Comparison of ENCODE assay signal across 2 cellular contexts in the genomic region with DNA sequence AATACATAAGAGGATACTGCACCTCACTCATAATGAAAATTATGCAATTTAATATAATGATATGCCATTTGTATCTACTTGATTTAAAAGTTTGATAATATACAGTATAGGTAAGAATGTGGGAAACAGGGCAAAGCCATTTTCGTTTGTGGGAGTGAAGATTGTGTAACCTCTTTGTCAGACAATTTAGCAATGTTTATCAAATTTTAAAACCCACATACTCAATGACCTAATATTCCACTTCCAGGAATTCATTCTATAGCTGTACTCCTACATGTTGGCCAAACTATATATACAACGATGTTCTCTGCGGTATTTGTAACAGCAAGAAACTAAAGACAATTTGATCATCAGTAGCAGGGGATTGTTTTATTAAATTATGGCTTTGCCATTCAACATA.
TF ChIP-seq lines count a peak whose summit lies in the region.

No MANE protein-coding gene starts in this region.

TF ChIP-seq in HCT116, 20 proteins besides CTCF, POLR2A, EP300 and RAD21:
- TF ChIP-seq TCF7L2 (IDR thresholded peaks at IDR 0.05; ENCODE audit: borderline replicate concordance, extremely low read depth, insufficient read depth, insufficient read length) (no peak), SP1 (IDR thresholded peaks at IDR 0.05; ENCODE audit: low read depth) (no peak), EZH2phosphoT487 (IDR thresholded peaks at IDR 0.05; ENCODE audit: borderline replicate concordance) (no peak), CBX3 (IDR thresholded peaks at IDR 0.05; ENCODE audit: low read depth) (no peak), MAX (IDR thresholded peaks at IDR 0.05) (no peak), JUND (IDR thresholded peaks at IDR 0.05) (no peak), SRF (IDR thresholded peaks at IDR 0.05; ENCODE audit: low read depth) (no peak), ATF3 (IDR thresholded peaks at IDR 0.05) (no peak), CEBPB (IDR thresholded peaks at IDR 0.05; ENCODE audit: low read depth) (no peak), YY1 (IDR thresholded peaks at IDR 0.05; ENCODE audit: extremely low read depth, insufficient replicate concordance, low read depth, low read length) (no peak), FOSL1 (IDR thresholded peaks at IDR 0.05; ENCODE audit: low read depth) (no peak), ELF1 (IDR thresholded peaks at IDR 0.05; ENCODE audit: borderline replicate concordance, low read depth) (no peak), ZNF274 (IDR thresholded peaks at IDR 0.05; ENCODE audit: low read depth, low read length) (no peak), EGR1 (IDR thresholded peaks at IDR 0.05; ENCODE audit: low read depth) (no peak), POLR2AphosphoS5 (IDR thresholded peaks at IDR 0.05; ENCODE audit: low read depth, low read length) (no peak), ZFX (IDR thresholded peaks at IDR 0.05) (no peak)
- TF ChIP-seq, protein P1, sequence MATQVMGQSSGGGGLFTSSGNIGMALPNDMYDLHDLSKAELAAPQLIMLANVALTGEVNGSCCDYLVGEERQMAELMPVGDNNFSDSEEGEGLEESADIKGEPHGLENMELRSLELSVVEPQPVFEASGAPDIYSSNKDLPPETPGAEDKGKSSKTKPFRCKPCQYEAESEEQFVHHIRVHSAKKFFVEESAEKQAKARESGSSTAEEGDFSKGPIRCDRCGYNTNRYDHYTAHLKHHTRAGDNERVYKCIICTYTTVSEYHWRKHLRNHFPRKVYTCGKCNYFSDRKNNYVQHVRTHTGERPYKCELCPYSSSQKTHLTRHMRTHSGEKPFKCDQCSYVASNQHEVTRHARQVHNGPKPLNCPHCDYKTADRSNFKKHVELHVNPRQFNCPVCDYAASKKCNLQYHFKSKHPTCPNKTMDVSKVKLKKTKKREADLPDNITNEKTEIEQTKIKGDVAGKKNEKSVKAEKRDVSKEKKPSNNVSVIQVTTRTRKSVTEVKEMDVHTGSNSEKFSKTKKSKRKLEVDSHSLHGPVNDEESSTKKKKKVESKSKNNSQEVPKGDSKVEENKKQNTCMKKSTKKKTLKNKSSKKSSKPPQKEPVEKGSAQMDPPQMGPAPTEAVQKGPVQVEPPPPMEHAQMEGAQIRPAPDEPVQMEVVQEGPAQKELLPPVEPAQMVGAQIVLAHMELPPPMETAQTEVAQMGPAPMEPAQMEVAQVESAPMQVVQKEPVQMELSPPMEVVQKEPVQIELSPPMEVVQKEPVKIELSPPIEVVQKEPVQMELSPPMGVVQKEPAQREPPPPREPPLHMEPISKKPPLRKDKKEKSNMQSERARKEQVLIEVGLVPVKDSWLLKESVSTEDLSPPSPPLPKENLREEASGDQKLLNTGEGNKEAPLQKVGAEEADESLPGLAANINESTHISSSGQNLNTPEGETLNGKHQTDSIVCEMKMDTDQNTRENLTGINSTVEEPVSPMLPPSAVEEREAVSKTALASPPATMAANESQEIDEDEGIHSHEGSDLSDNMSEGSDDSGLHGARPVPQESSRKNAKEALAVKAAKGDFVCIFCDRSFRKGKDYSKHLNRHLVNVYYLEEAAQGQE (IDR thresholded peaks at IDR 0.05; ENCODE audit: low read depth) = no peak
- TF ChIP-seq, protein P2, sequence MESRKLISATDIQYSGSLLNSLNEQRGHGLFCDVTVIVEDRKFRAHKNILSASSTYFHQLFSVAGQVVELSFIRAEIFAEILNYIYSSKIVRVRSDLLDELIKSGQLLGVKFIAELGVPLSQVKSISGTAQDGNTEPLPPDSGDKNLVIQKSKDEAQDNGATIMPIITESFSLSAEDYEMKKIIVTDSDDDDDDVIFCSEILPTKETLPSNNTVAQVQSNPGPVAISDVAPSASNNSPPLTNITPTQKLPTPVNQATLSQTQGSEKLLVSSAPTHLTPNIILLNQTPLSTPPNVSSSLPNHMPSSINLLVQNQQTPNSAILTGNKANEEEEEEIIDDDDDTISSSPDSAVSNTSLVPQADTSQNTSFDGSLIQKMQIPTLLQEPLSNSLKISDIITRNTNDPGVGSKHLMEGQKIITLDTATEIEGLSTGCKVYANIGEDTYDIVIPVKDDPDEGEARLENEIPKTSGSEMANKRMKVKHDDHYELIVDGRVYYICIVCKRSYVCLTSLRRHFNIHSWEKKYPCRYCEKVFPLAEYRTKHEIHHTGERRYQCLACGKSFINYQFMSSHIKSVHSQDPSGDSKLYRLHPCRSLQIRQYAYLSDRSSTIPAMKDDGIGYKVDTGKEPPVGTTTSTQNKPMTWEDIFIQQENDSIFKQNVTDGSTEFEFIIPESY (IDR thresholded peaks at IDR 0.05; ENCODE audit: extremely low read depth, insufficient replicate concordance, low read length) = no peak

TF ChIP-seq in K562, 482 proteins besides CTCF, POLR2A, EP300 and RAD21 (continues in another document):
- TF ChIP-seq EP400 (IDR thresholded peaks at IDR 0.05) (0 out of 2 replicates have a peak, but pooled peaks have one; percentile 13), RBBP5 (IDR thresholded peaks at IDR 0.05; ENCODE audit: borderline replicate concordance, insufficient read depth, low read length, poor library complexity, severe bottlenecking) (no peak), ATF3 (IDR thresholded peaks at IDR 0.05) (peak; percentile 61; the same call in 1 of the 2 replicates), ATF3 (CRISPR knock-in tag; conservative IDR thresholded peaks at IDR 0.05) (no peak), SMC3 (conservative IDR thresholded peaks at IDR 0.05; ENCODE audit: insufficient read depth, low read depth, low read length) (no peak), HDAC3 (IDR thresholded peaks at IDR 0.05; ENCODE audit: borderline replicate concordance, partially characterized antibody) (peak; percentile 45), KDM1A (IDR thresholded peaks at IDR 0.05) (no peak), DDX20 (tag; IDR thresholded peaks at IDR 0.05; ENCODE audit: low read depth) (peak; percentile 37; the same call in 1 of the 2 replicates), RCOR1 (IDR thresholded peaks at IDR 0.05; ENCODE audit: borderline replicate concordance in 1 of 2, low read depth in 2 of 2, low read length in 2 of 2) (peak in 1 of 2 experiments; percentile 37; a peak in 1 of 4 replicates), ZNF717 (CRISPR knock-in tag; IDR thresholded peaks at IDR 0.05) (no peak), SIN3B (IDR thresholded peaks at IDR 0.05; ENCODE audit: low read depth) (no peak), PHTF2 (CRISPR knock-in tag; IDR thresholded peaks at IDR 0.05) (no peak), CCNT2 (IDR thresholded peaks at IDR 0.05; ENCODE audit: borderline replicate concordance, extremely low read depth, insufficient read length, low read depth, low read length) (peak; percentile 46), TCF3 (CRISPR knock-in tag; IDR thresholded peaks at IDR 0.05) (peak; percentile 22; the same call in 1 of the 2 replicates), KLF16 (IDR thresholded peaks at IDR 0.05) (peak; percentile 35; the same call in 1 of the 2 replicates), JUND (IDR thresholded peaks at IDR 0.05; ENCODE audit: borderline replicate concordance, low read depth, low read length) (peak; percentile 55; the same call in 1 of the 2 replicates), JUND (tag; IDR thresholded peaks at IDR 0.05; ENCODE audit: borderline replicate concordance, low read depth, low read length) (peak; percentile 65; the same call in 1 of the 3 replicates), CBFA2T2 (conservative IDR thresholded peaks at IDR 0.05) (peak; percentile 2; the same call in 1 of the 2 replicates), CBFA2T3 (IDR thresholded peaks at IDR 0.05) (0 out of 2 replicates have a peak, but pooled peaks have one; percentile 29), BACH1 (tag; IDR thresholded peaks at IDR 0.05) (peak; percentile 31; the same call in 1 of the 2 replicates), THRAP3 (IDR thresholded peaks at IDR 0.05; ENCODE audit: borderline replicate concordance) (no peak), SFPQ (IDR thresholded peaks at IDR 0.05; ENCODE audit: low read depth, low read length) (no peak), DACH1 (IDR thresholded peaks at IDR 0.05; ENCODE audit: partially characterized antibody) (peak; percentile 13), TBL1XR1 (IDR thresholded peaks at IDR 0.05; ENCODE audit: low read length in 2 of 2) (peak in 1 of 2 experiments; percentile 69; a peak in 1 of 4 replicates), DPF2 (IDR thresholded peaks at IDR 0.05) (0 out of 2 replicates have a peak, but pooled peaks have one; percentile 28), TEAD4 (IDR thresholded peaks at IDR 0.05; ENCODE audit: low read length) (peak; percentile 40; the same call in 1 of the 2 replicates), TEAD4 (CRISPR knock-in tag; IDR thresholded peaks at IDR 0.05; ENCODE audit: borderline replicate concordance) (no peak), ATF7 (IDR thresholded peaks at IDR 0.05) (peak; percentile 77), NCOR1 (IDR thresholded peaks at IDR 0.05) (0 out of 2 replicates have a peak, but pooled peaks have one; percentile 5), ARID1B (IDR thresholded peaks at IDR 0.05) (peak; percentile 57), MYNN (IDR thresholded peaks at IDR 0.05) (no peak), MYNN (CRISPR knock-in tag; IDR thresholded peaks at IDR 0.05) (no peak), ATF1 (CRISPR knock-in tag; IDR thresholded peaks at IDR 0.05) (no peak), ATF1 (tag; IDR thresholded peaks at IDR 0.05) (peak; percentile 30; the same call in 1 of the 2 replicates), KDM5B (IDR thresholded peaks at IDR 0.05; ENCODE audit: insufficient replicate concordance, low read depth, low read length) (no peak), POLR2H (tag; IDR thresholded peaks at IDR 0.05; ENCODE audit: low read depth) (peak; percentile 38; the same call in 1 of the 2 replicates), MEF2D (tag; conservative IDR thresholded peaks at IDR 0.05; ENCODE audit: low read depth) (peak; percentile 56; the same call in 1 of the 2 replicates), CEBPG (CRISPR knock-in tag; IDR thresholded peaks at IDR 0.05) (peak; percentile 41; the same call in 1 of the 2 replicates), CEBPG (tag; conservative IDR thresholded peaks at IDR 0.05 in 1 of 2, IDR thresholded peaks at IDR 0.05 in 1 of 2) (peak; percentile 90 to 97), TRIM24 (IDR thresholded peaks at IDR 0.05) (peak in 1 of 2 experiments; percentile 31; a peak in 1 of 4 replicates), HNRNPUL1 (IDR thresholded peaks at IDR 0.05; ENCODE audit: low read length) (no peak), JUN (IDR thresholded peaks at IDR 0.05; ENCODE audit: borderline replicate concordance, low read depth, low read length) (peak; percentile 41; the same call in 1 of the 2 replicates), JUN (CRISPR knock-in tag; IDR thresholded peaks at IDR 0.05; ENCODE audit: borderline replicate concordance) (no peak), SRF (CRISPR knock-in tag; IDR thresholded peaks at IDR 0.05) (no peak), CEBPB (tag; IDR thresholded peaks at IDR 0.05) (peak; percentile 98)
- TF ChIP-seq, protein P3, sequence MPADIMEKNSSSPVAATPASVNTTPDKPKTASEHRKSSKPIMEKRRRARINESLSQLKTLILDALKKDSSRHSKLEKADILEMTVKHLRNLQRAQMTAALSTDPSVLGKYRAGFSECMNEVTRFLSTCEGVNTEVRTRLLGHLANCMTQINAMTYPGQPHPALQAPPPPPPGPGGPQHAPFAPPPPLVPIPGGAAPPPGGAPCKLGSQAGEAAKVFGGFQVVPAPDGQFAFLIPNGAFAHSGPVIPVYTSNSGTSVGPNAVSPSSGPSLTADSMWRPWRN (IDR thresholded peaks at IDR 0.05; ENCODE audit: low read depth) = peak; percentile 37; the same call in 1 of the 2 replicates
- TF ChIP-seq, protein P4, sequence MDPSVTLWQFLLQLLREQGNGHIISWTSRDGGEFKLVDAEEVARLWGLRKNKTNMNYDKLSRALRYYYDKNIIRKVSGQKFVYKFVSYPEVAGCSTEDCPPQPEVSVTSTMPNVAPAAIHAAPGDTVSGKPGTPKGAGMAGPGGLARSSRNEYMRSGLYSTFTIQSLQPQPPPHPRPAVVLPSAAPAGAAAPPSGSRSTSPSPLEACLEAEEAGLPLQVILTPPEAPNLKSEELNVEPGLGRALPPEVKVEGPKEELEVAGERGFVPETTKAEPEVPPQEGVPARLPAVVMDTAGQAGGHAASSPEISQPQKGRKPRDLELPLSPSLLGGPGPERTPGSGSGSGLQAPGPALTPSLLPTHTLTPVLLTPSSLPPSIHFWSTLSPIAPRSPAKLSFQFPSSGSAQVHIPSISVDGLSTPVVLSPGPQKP (CRISPR knock-in tag; IDR thresholded peaks at IDR 0.05) = no peak
- TF ChIP-seq, protein P5, sequence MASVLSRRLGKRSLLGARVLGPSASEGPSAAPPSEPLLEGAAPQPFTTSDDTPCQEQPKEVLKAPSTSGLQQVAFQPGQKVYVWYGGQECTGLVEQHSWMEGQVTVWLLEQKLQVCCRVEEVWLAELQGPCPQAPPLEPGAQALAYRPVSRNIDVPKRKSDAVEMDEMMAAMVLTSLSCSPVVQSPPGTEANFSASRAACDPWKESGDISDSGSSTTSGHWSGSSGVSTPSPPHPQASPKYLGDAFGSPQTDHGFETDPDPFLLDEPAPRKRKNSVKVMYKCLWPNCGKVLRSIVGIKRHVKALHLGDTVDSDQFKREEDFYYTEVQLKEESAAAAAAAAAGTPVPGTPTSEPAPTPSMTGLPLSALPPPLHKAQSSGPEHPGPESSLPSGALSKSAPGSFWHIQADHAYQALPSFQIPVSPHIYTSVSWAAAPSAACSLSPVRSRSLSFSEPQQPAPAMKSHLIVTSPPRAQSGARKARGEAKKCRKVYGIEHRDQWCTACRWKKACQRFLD (CRISPR knock-in tag; IDR thresholded peaks at IDR 0.05) = 0 out of 2 replicates have a peak, but pooled peaks have one; percentile 32
- TF ChIP-seq, protein P6, sequence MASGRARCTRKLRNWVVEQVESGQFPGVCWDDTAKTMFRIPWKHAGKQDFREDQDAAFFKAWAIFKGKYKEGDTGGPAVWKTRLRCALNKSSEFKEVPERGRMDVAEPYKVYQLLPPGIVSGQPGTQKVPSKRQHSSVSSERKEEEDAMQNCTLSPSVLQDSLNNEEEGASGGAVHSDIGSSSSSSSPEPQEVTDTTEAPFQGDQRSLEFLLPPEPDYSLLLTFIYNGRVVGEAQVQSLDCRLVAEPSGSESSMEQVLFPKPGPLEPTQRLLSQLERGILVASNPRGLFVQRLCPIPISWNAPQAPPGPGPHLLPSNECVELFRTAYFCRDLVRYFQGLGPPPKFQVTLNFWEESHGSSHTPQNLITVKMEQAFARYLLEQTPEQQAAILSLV (tag; IDR thresholded peaks at IDR 0.05) = no peak
